Comparison of ENCODE assay signal across 1 cellular context in genomic region chr16:10262377-10263132, GRCh38.
TF ChIP-seq lines count a peak whose summit lies in the region.

No MANE protein-coding gene starts in this region.

TF ChIP-seq in HepG2, 621 proteins besides CTCF, POLR2A, EP300 and RAD21 (continued from another document and continues in another):
- TF ChIP-seq PAXIP1 (CRISPR knock-in tag; conservative IDR thresholded peaks at IDR 0.05) (peak; percentile 52), ZNF703 (CRISPR knock-in tag; IDR thresholded peaks at IDR 0.05; ENCODE audit: borderline replicate concordance) (0 out of 2 replicates have a peak, but pooled peaks have one; percentile 60), CEBPZ (IDR thresholded peaks at IDR 0.05; ENCODE audit: low read length) (no peak), NCOA2 (CRISPR knock-in tag; IDR thresholded peaks at IDR 0.05) (peak; percentile 84), MEIS2 (CRISPR knock-in tag; IDR thresholded peaks at IDR 0.05) (no peak), ZNF160 (CRISPR knock-in tag; IDR thresholded peaks at IDR 0.05) (no peak), ZHX1 (CRISPR knock-in tag; IDR thresholded peaks at IDR 0.05; ENCODE audit: low read depth) (no peak), ZNF589 (CRISPR knock-in tag; conservative IDR thresholded peaks at IDR 0.05) (no peak), HES4 (CRISPR knock-in tag; IDR thresholded peaks at IDR 0.05; ENCODE audit: borderline replicate concordance) (no peak), ZKSCAN8 (CRISPR knock-in tag; IDR thresholded peaks at IDR 0.05; ENCODE audit: borderline replicate concordance) (0 out of 2 replicates have a peak, but pooled peaks have one; percentile 9), FOXA1 (IDR thresholded peaks at IDR 0.05) (no peak), FOXA1 (CRISPR knock-in tag; IDR thresholded peaks at IDR 0.05) (peak; percentile 27; the same call in 1 of the 2 replicates), BCLAF1 (IDR thresholded peaks at IDR 0.05) (no peak), BORCS8-MEF2B (CRISPR knock-in tag; IDR thresholded peaks at IDR 0.05) (peak; percentile 53; the same call in 1 of the 2 replicates), ZNF331 (CRISPR knock-in tag; IDR thresholded peaks at IDR 0.05) (no peak), NFRKB (IDR thresholded peaks at IDR 0.05) (no peak), ZNF737 (CRISPR knock-in tag; IDR thresholded peaks at IDR 0.05; ENCODE audit: borderline replicate concordance) (no peak), ZNF276 (CRISPR knock-in tag; IDR thresholded peaks at IDR 0.05; ENCODE audit: low read depth) (no peak), HDAC2 (CRISPR knock-in tag; IDR thresholded peaks at IDR 0.05) (peak; percentile 68), ZNF674 (CRISPR knock-in tag; IDR thresholded peaks at IDR 0.05; ENCODE audit: low read depth) (peak; percentile 23; the same call in 1 of the 2 replicates), CREM (IDR thresholded peaks at IDR 0.05) (peak; percentile 67; the same call in 1 of the 2 replicates), CREM (CRISPR knock-in tag; IDR thresholded peaks at IDR 0.05) (no peak), SOX5 (CRISPR knock-in tag; IDR thresholded peaks at IDR 0.05; ENCODE audit: borderline replicate concordance) (no peak; the same call in 1 of the 2 replicates), ZNF770 (CRISPR knock-in tag; IDR thresholded peaks at IDR 0.05) (peak; percentile 99), THAP9 (CRISPR knock-in tag; IDR thresholded peaks at IDR 0.05; ENCODE audit: borderline replicate concordance) (no peak), ZNF800 (CRISPR knock-in tag; IDR thresholded peaks at IDR 0.05) (no peak), ZNF629 (CRISPR knock-in tag; conservative IDR thresholded peaks at IDR 0.05) (no peak), GABPA (IDR thresholded peaks at IDR 0.05; ENCODE audit: low read depth, low read length) (no peak), GABPA (CRISPR knock-in tag; IDR thresholded peaks at IDR 0.05; ENCODE audit: low read depth) (no peak), MTA3 (CRISPR knock-in tag; IDR thresholded peaks at IDR 0.05) (no peak), HNF4A (CRISPR knock-in tag; IDR thresholded peaks at IDR 0.05) (peak; percentile 75), SP5 (CRISPR knock-in tag; IDR thresholded peaks at IDR 0.05; ENCODE audit: borderline replicate concordance, low read depth) (peak; percentile 87), KDM2A (CRISPR knock-in tag; IDR thresholded peaks at IDR 0.05; ENCODE audit: borderline replicate concordance, low read depth) (no peak)
